In the genomic region with DNA sequence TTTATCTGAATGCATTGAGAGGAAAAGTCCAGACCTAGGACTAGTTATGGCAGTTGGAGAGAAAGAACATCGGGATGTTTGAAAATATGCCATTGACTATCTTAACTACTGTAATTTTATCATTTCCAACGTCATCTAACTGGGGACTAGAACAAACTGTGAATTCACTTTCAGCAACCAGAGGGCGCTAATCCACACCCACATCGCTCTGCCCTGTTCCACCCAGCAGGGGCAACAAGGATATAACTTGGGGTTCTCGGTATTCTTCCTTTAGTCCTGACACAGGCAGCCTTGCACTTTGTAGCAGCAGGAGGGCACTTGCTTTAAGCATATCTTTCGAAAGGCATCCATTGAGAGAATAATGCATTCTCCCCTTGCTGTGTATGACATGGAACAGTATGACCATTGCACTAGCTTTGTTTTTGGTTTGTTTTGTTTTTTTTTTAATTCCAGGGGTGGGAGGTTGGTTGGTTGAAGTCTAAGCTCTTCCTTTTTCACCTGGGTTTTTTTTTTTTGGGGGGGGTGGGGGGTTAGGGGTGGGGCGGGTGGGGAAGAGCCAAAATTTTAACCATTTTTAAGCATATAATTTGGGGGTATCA, we compare ENCODE assay signal across 8 cellular contexts.
DNase-seq lines count a peak whose midpoint lies in the region; ATAC-seq and TF ChIP-seq lines count a peak whose summit lies in the region.

No MANE protein-coding gene starts in this region.

- TF ChIP-seq CTCF in 22Rv1 (IDR thresholded peaks at IDR 0.05) = peak; percentile 88

- intact Hi-C loops in dendritic cell treated with granulocyte-macrophage colony-stimulating factor and Interleukin-4, amounts not matched to agents 40 ng/mL and 50 ng/mL, for 4 days (cut with micrococcal nuclease) = loop anchor here (1.0 kb wide), 1 partner anchor 189 kb away; no protein-coding TSS in a partner anchor

- H3K27me3 Mint-ChIP-seq in dendritic cell treated with granulocyte-macrophage colony-stimulating factor and Interleukin-4, amounts not matched to agents 40 ng/mL and 50 ng/mL, for 4 days = no peaks in the 10 kb centered on the region

- DNase-seq in NCI-H526 treated with DMSO at 0.1 percent for 48 hours (lab: John Stamatoyannopoulos, UW) (peak; percentile 17), medulla oblongata (ENCODE audit: extremely low spot score) (peak; percentile 81)
- DNase-seq in activated CD4-positive, alpha-beta T cell treated with anti-CD3 and anti-CD28 coated beads for 48 hours = peak; percentile 75
- peak; percentile 68 for DNase-seq in stimulated activated CD8-positive, alpha-beta memory T cell treated with anti-CD3 and anti-CD28 coated beads, Interleukin-4, amount 100 ng/mL, for 48 hours

- peaks cover 30% of the 10 kb centered on the region for H3K4me1 Mint-ChIP-seq in dendritic cell treated with granulocyte-macrophage colony-stimulating factor and Interleukin-4, amounts not matched to agents 40 ng/mL and 50 ng/mL, for 4 days (ENCODE audit: low read depth)

- peak overlapping the region; percentile 59 for H3K27ac Mint-ChIP-seq in dendritic cell treated with granulocyte-macrophage colony-stimulating factor and Interleukin-4, amounts not matched to agents 40 ng/mL and 50 ng/mL, for 4 days

- no peaks in the 10 kb centered on the region for H3K9me3 Mint-ChIP-seq in dendritic cell treated with granulocyte-macrophage colony-stimulating factor and Interleukin-4, amounts not matched to agents 40 ng/mL and 50 ng/mL, for 4 days

- ATAC-seq in GM18502 (IDR thresholded peaks at IDR 0.05; ENCODE audit: poor library complexity, unreplicated experiment) (peak; percentile 74), HG03139 (IDR thresholded peaks at IDR 0.05; ENCODE audit: unreplicated experiment) (peak; percentile 70)

- H3K36me3 Mint-ChIP-seq in dendritic cell treated with granulocyte-macrophage colony-stimulating factor and Interleukin-4, amounts not matched to agents 40 ng/mL and 50 ng/mL, for 4 days (ENCODE audit: low read depth) = peaks cover 90% of the 10 kb centered on the region

- no peak overlapping the region for H3K4me3 Mint-ChIP-seq in dendritic cell treated with granulocyte-macrophage colony-stimulating factor and Interleukin-4, amounts not matched to agents 40 ng/mL and 50 ng/mL, for 4 days

- H3K27ac ChIP-seq in 22Rv1 = no peak overlapping the region

Comparison
In these comparisons a context has a peak if more than half of its experiments do, and no peak if none do; other contexts are left out.
1. DNase-seq: peak in every context shown above with its lines; median percentile 81 in medulla oblongata; 75 in activated CD4-positive, alpha-beta T cell treated with anti-CD3 and anti-CD28 coated beads for 48 hours; 68 in stimulated activated CD8-positive, alpha-beta memory T cell treated with anti-CD3 and anti-CD28 coated beads, Interleukin-4, amount 100 ng/mL, for 48 hours; 17 in NCI-H526 treated with DMSO at 0.1 percent for 48 hours.